In genomic region chr6:105794263-105794662, GRCh38 we compare ENCODE assay signal across 9 cellular contexts.
DNase-seq lines count a peak whose midpoint lies in the region; ATAC-seq, FAIRE-seq and TF ChIP-seq lines count a peak whose summit lies in the region.
"Had no signal": no experiment of that assay in that cellular context is flagged by ENCODE, and none has a peak within 500 bp of the region (broad histone marks: within the 10 kb centered on the region; RNA-seq: fewer than 3 reads in every experiment).

No MANE protein-coding gene starts in this region.

- H3K27ac Mint-ChIP-seq in activated CD4-positive, alpha-beta memory T cell treated with anti-CD3 and anti-CD28 coated beads for 36 hours: no peak overlapping the region

- no peaks in the 10 kb centered on the region for H3K36me3 ChIP-seq in left ventricle myocardium inferior
- no peaks in the 10 kb centered on the region for H3K36me3 ChIP-seq in small intestine (ENCODE audit: control insufficient read depth in 2 of 2, insufficient read depth in 2 of 2, low read length in 2 of 2)

- POLR2A ChIA-PET in activated CD4-positive, alpha-beta memory T cell treated with anti-CD3 and anti-CD28 coated beads for 36 hours (lab: Charles Lee): no interaction called here

- FAIRE-seq in RCC 7860 (lab: Jason Lieb, UNC) (no peak), small intestine (lab: Jason Lieb, UNC) (no peak)
- FAIRE-seq: frontal cortex had no signal

- H3K4me1 Mint-ChIP-seq in activated CD4-positive, alpha-beta memory T cell treated with anti-CD3 and anti-CD28 coated beads for 36 hours (ENCODE audit: low read depth): peaks cover 54% of the 10 kb centered on the region

- no peaks in the 10 kb centered on the region for H3K27me3 ChIP-seq in left ventricle myocardium inferior (ENCODE audit: low read depth)
- H3K27me3 ChIP-seq in small intestine (ENCODE audit: control insufficient read depth in 2 of 2, insufficient read depth in 2 of 2, low read length in 2 of 2): no peaks in the 10 kb centered on the region

- intact Hi-C loops in left ventricle myocardium inferior (cut with micrococcal nuclease): no loop called here
- intact Hi-C loops in activated CD4-positive, alpha-beta memory T cell treated with anti-CD3 and anti-CD28 coated beads for 36 hours (cut with micrococcal nuclease): loop anchor here (5.0 kb wide), 4 partner anchors 198 to 428 kb away; no protein-coding TSS in a partner anchor

- ATAC-seq in HG02678 (IDR thresholded peaks at IDR 0.05; ENCODE audit: unreplicated experiment): no peak

- DNase-seq in HT-29 (ENCODE audit: low spot score) (peak; percentile 55), RCC 7860 (ENCODE audit: low spot score) (peak; percentile 31), left ventricle myocardium inferior (peak; percentile 40), small intestine (peak; percentile 93), HUDEP-2 (lab: John Stamatoyannopoulos, UW; ENCODE audit: unreplicated experiment in 76 of 76) (no peak)
- no peak for DNase-seq in activated CD4-positive, alpha-beta memory T cell treated with anti-CD3 and anti-CD28 coated beads for 36 hours
- DNase-seq: NCI-H526 had no signal

- H3K27ac ChIP-seq in left ventricle myocardium inferior (replicated peaks) (no peak overlapping the region), small intestine (ENCODE audit: low read depth in 1 of 2, low read length in 1 of 2) (peak overlapping the region; percentile 3 to 45)

- H3K27me3 Mint-ChIP-seq in activated CD4-positive, alpha-beta memory T cell treated with anti-CD3 and anti-CD28 coated beads for 36 hours: peaks cover 4% of the 10 kb centered on the region

- no peak overlapping the region for H3K4me3 ChIP-seq in left ventricle myocardium inferior
- H3K4me3 ChIP-seq in small intestine (ENCODE audit: low read depth in 1 of 2, low read length in 2 of 2): no peak overlapping the region

- no peak for TF ChIP-seq CTCF in left ventricle myocardium inferior (IDR thresholded peaks at IDR 0.05; ENCODE audit: borderline replicate concordance)

- no peak overlapping the region for H3K4me3 Mint-ChIP-seq in activated CD4-positive, alpha-beta memory T cell treated with anti-CD3 and anti-CD28 coated beads for 36 hours

- CTCF ChIA-PET in activated CD4-positive, alpha-beta memory T cell treated with anti-CD3 and anti-CD28 coated beads for 36 hours (lab: Charles Lee): interaction anchor here (0.6 to 1.9 kb wide), 4 partner anchors 15 to 422 kb away, joined by 3 to 4 read pairs (median 4); no protein-coding TSS in a partner anchor

- H3K9me3 ChIP-seq in left ventricle myocardium inferior (replicated peaks) (no peaks in the 10 kb centered on the region), small intestine (ENCODE audit: control insufficient read depth, low read depth) (no peaks in the 10 kb centered on the region)

- WGBS in small intestine, 3 donors: 7 to 34% (median 29%) methylated on average over 5 of the region's 5 CpGs

- no peaks in the 10 kb centered on the region for H3K9me3 Mint-ChIP-seq in activated CD4-positive, alpha-beta memory T cell treated with anti-CD3 and anti-CD28 coated beads for 36 hours

- no peaks in the 10 kb centered on the region for H3K36me3 Mint-ChIP-seq in activated CD4-positive, alpha-beta memory T cell treated with anti-CD3 and anti-CD28 coated beads for 36 hours

- H3K4me1 ChIP-seq in left ventricle myocardium inferior (peaks cover 28% of the 10 kb centered on the region), small intestine (ENCODE audit: control insufficient read depth in 2 of 2, insufficient read depth in 1 of 2, low read depth in 1 of 2, low read length in 1 of 2) (peaks cover 2 to 19% of the 10 kb centered on the region in 2 donors)

Comparison
In these comparisons a context has a peak if more than half of its experiments do, and no peak if none do; other contexts are left out.
1. DNase-seq: peak in HT-29 (single experiment), RCC 7860 (single experiment), left ventricle myocardium inferior (single experiment) and small intestine (single experiment); none in HUDEP-2 (0 of 76) and activated CD4-positive, alpha-beta memory T cell treated with anti-CD3 and anti-CD28 coated beads for 36 hours (single experiment).